In the genomic region with DNA sequence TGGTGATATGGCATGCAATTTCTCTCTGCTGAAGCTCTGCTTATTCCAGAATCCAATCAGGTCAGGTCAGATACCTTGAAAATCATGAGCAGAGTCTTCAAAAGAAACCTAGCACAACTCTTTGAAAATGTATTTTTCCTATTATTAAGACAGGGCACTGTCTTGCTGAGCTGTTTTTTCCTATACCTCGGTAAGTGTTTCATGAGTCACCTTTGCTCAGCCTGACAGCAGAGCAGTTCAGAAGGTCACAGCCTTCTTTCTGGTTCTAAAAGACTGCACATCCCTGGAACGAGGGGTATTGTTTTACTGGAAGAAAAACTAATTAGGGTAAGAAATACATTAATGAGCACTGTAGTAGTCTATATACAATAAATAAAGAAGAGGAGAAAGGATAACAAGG, we compare ENCODE assay signal across 22 cellular contexts.
DNase-seq lines count a peak whose midpoint lies in the region; ATAC-seq, FAIRE-seq and TF ChIP-seq lines count a peak whose summit lies in the region.
"Had no signal": no experiment of that assay in that cellular context is flagged by ENCODE, and none has a peak within 500 bp of the region (broad histone marks: within the 10 kb centered on the region; RNA-seq: fewer than 3 reads in every experiment).

No MANE protein-coding gene starts in this region.

- in situ Hi-C loops in ACHN (cut with HindIII; ENCODE audit: low pct_ligation_motif_present, low pct_unique_long_range_greater_than_20kb, low sequenced_read_pairs): no loop called here

- H4K20me1 ChIP-seq in PC-9 (ENCODE audit: insufficient read depth) (no peaks in the 10 kb centered on the region), neural progenitor cell (ENCODE audit: low read depth) (no peaks in the 10 kb centered on the region)
- H4K20me1 ChIP-seq: BLaER1 treated with 17β-estradiol and CSF1 and Interleukin-3, amounts not matched to agents 10 nM and 100 nM had no signal

- no peak for FAIRE-seq in bronchial epithelial cell (lab: Jason Lieb, UNC)
- FAIRE-seq: GM12892, GM18507 had no signal

- no peak overlapping the region for H3K9ac ChIP-seq in neural progenitor cell
- H3K9ac ChIP-seq: BLaER1 treated with 17β-estradiol and CSF1 and Interleukin-3, amounts not matched to agents 10 nM and 100 nM had no signal

- H3K36me3 Mint-ChIP-seq in neural progenitor cell: no peaks in the 10 kb centered on the region
- H3K36me3 Mint-ChIP-seq: CD8-positive, alpha-beta T cell had no signal

- H3K4me1 ChIP-seq in PC-9 (replicated peaks; ENCODE audit: insufficient read depth) (no peaks in the 10 kb centered on the region), neural progenitor cell (peaks cover 20% of the 10 kb centered on the region)
- H3K4me1 ChIP-seq: BLaER1 treated with 17β-estradiol and CSF1 and Interleukin-3, amounts not matched to agents 10 nM and 100 nM had no signal

- H2AFZ ChIP-seq in PC-9 (no peak overlapping the region), neural progenitor cell (replicated peaks) (no peak overlapping the region)

- H3K4me3 ChIP-seq in bronchial epithelial cell (ENCODE audit: low read depth, low read length) (no peak overlapping the region), PC-9 (no peak overlapping the region), neural progenitor cell (no peak overlapping the region)
- H3K4me3 ChIP-seq: BLaER1 treated with 17β-estradiol and CSF1 and Interleukin-3, amounts not matched to agents 10 nM and 100 nM; SJSA1 had no signal

- intact Hi-C loops in PC-9 (cut with micrococcal nuclease; ENCODE audit: unreplicated experiment): no loop called here

- TF ChIP-seq CTCF in bronchial epithelial cell (IDR thresholded peaks at IDR 0.05; ENCODE audit: insufficient read depth, low read length, severe bottlenecking) (no peak), PC-9 (conservative IDR thresholded peaks at IDR 0.05) (no peak), neural progenitor cell (IDR thresholded peaks at IDR 0.05) (no peak)

- H3K27me3 ChIP-seq in bronchial epithelial cell (ENCODE audit: control insufficient read depth, insufficient read depth, low read length) (no peaks in the 10 kb centered on the region), PC-9 (ENCODE audit: insufficient read depth, low read depth) (no peaks in the 10 kb centered on the region), neural progenitor cell (no peaks in the 10 kb centered on the region)
- H3K27me3 ChIP-seq: BLaER1 treated with 17β-estradiol and CSF1 and Interleukin-3, amounts not matched to agents 10 nM and 100 nM; SJSA1 had no signal

- H3K9me3 ChIP-seq in PC-9 (ENCODE audit: insufficient read depth, low read depth) (no peaks in the 10 kb centered on the region), neural progenitor cell (ENCODE audit: low read depth) (no peaks in the 10 kb centered on the region)
- H3K9me3 ChIP-seq: BLaER1 treated with 17β-estradiol and CSF1 and Interleukin-3, amounts not matched to agents 10 nM and 100 nM; SJSA1 had no signal

- ATAC-seq in GM21360 (IDR thresholded peaks at IDR 0.05; ENCODE audit: unreplicated experiment): no peak
- ATAC-seq: CD8-positive, alpha-beta T cell; PC-3 had no signal

- H3K27me3 Mint-ChIP-seq in neural progenitor cell (ENCODE audit: insufficient read depth, low read depth): no peaks in the 10 kb centered on the region

- H3K79me2 ChIP-seq in PC-9 (ENCODE audit: low read depth): no peaks in the 10 kb centered on the region
- no peaks in the 10 kb centered on the region for H3K79me2 ChIP-seq in neural progenitor cell (ENCODE audit: low read depth)

- H3K4me1 Mint-ChIP-seq in neural progenitor cell: peaks cover 30% of the 10 kb centered on the region

- H3F3A ChIP-seq in PC-9 (ENCODE audit: insufficient read depth, low read depth) (no peaks in the 10 kb centered on the region), neural progenitor cell (ENCODE audit: low read depth) (no peaks in the 10 kb centered on the region)

- POLR2A ChIA-PET in PC-9 (lab: Charles Lee; ENCODE audit: unreplicated experiment): no interaction called here

- no peak overlapping the region for H3K27ac Mint-ChIP-seq in neural progenitor cell
- H3K27ac Mint-ChIP-seq: CD8-positive, alpha-beta T cell had no signal

- CTCF ChIA-PET in PC-9 (lab: Charles Lee): no interaction called here

- no peaks in the 10 kb centered on the region for H3K9me2 ChIP-seq in PC-9 (ENCODE audit: insufficient read depth)

- no peak overlapping the region for H3K4me2 ChIP-seq in PC-9
- no peak overlapping the region for H3K4me2 ChIP-seq in neural progenitor cell
- H3K4me2 ChIP-seq: BLaER1 treated with 17β-estradiol and CSF1 and Interleukin-3, amounts not matched to agents 10 nM and 100 nM had no signal

- H3K36me3 ChIP-seq in bronchial epithelial cell (ENCODE audit: control insufficient read depth, insufficient read depth, low read length): no peaks in the 10 kb centered on the region
- H3K36me3 ChIP-seq in PC-9 (ENCODE audit: low read depth): no peaks in the 10 kb centered on the region
- no peaks in the 10 kb centered on the region for H3K36me3 ChIP-seq in neural progenitor cell
- H3K36me3 ChIP-seq: BLaER1 treated with 17β-estradiol and CSF1 and Interleukin-3, amounts not matched to agents 10 nM and 100 nM; SJSA1 had no signal

- no TSS peak for BruUV-seq in PC-9 (replicated peaks; lab: Mats Ljungman, UMichigan)

- no peak overlapping the region for H3K4me3 Mint-ChIP-seq in neural progenitor cell
- H3K4me3 Mint-ChIP-seq: CD8-positive, alpha-beta T cell had no signal

- no peaks in the 10 kb centered on the region for H3K9me3 Mint-ChIP-seq in neural progenitor cell
- H3K9me3 Mint-ChIP-seq: CD8-positive, alpha-beta T cell had no signal

- DNase-seq in ACHN (peak; percentile 15), M059J (ENCODE audit: low read depth) (peak; percentile 4), bronchial epithelial cell (ENCODE audit: low read depth) (peak; percentile 58), kidney glomerular epithelial cell (lab: John Stamatoyannopoulos, UW) (peak; percentile 15), PC-9 (no peak), neural progenitor cell (ENCODE audit: low spot score) (no peak)
- no peak for DNase-seq in activated naive CD4-positive, alpha-beta T cell treated with anti-CD3 and anti-CD28 coated beads, Interleukin-2, amount 50 U/mL, for 16 hours
- DNase-seq: Calu3; CD8-positive, alpha-beta T cell; H7; Kasumi-1; NCI-H187; NCI-H2107; NCI-H2227 treated with DMSO at 0.1 percent for 48 hours; NCI-H510A treated with DMSO at 0.1 percent for 48 hours; NCI-H774; PC-3 had no signal

- H3K27ac ChIP-seq in PC-9 (no peak overlapping the region), neural progenitor cell (no peak overlapping the region)
- H3K27ac ChIP-seq: BLaER1 treated with 17β-estradiol and CSF1 and Interleukin-3, amounts not matched to agents 10 nM and 100 nM; SJSA1 had no signal

Comparison
In these comparisons a context has a peak if more than half of its experiments do, and no peak if none do; other contexts are left out.
1. DNase-seq: peak in ACHN (single experiment), M059J (single experiment), bronchial epithelial cell (single experiment) and kidney glomerular epithelial cell (single experiment); none in PC-9 (0 of 2), neural progenitor cell (single experiment) and activated naive CD4-positive, alpha-beta T cell treated with anti-CD3 and anti-CD28 coated beads, Interleukin-2, amount 50 U/mL, for 16 hours (single experiment).